10 cellular contexts compared by ENCODE assay signal in genomic region chr7:64667311-64667710, GRCh38. TPM values are rescaled to one million over a fixed set of nuclear protein-coding genes. Genes with fewer than 3 reads are reported as not detected.
DNase-seq lines count a peak whose midpoint lies in the region; ATAC-seq and TF ChIP-seq lines count a peak whose summit lies in the region.
"Had no signal": no experiment of that assay in that cellular context is flagged by ENCODE, and none has a peak within 500 bp of the region (broad histone marks: within the 10 kb centered on the region; RNA-seq: fewer than 3 reads in every experiment).

No MANE protein-coding gene starts in this region.

- H3K27ac ChIP-seq in suprapubic skin, result no peak overlapping the region

- ATAC-seq in T-cell (replicated peaks in 1 of 4), result no peak
- no peak for ATAC-seq in HG03342 (IDR thresholded peaks at IDR 0.05; ENCODE audit: unreplicated experiment)

- TF ChIP-seq CTCF in fibroblast of pulmonary artery (IDR thresholded peaks at IDR 0.05; ENCODE audit: low read length, missing control alignments), result no peak
- no peak for TF ChIP-seq CTCF in suprapubic skin (IDR thresholded peaks at IDR 0.05)

- no peaks in the 10 kb centered on the region for H3K27me3 ChIP-seq in suprapubic skin

- peaks cover 53% of the 10 kb centered on the region for H3K36me3 Mint-ChIP-seq in activated naive CD4-positive, alpha-beta T cell treated with anti-CD3 and anti-CD28 coated beads for 36 hours (ENCODE audit: low read depth)
- H3K36me3 Mint-ChIP-seq in T-cell, result peaks cover 29% of the 10 kb centered on the region

- H3K27ac Mint-ChIP-seq in activated naive CD4-positive, alpha-beta T cell treated with anti-CD3 and anti-CD28 coated beads for 36 hours, result peak overlapping the region; percentile 96
- peak overlapping the region; percentile 85 to 97 for H3K27ac Mint-ChIP-seq in T-cell

- H3K4me3 ChIP-seq in fibroblast of pulmonary artery (replicated peaks; ENCODE audit: low read depth, low read length) (peak overlapping the region; percentile 89), suprapubic skin (peak overlapping the region; percentile 79)

- H3K9me3 Mint-ChIP-seq in activated naive CD4-positive, alpha-beta T cell treated with anti-CD3 and anti-CD28 coated beads for 36 hours, result peaks cover 23% of the 10 kb centered on the region
- H3K9me3 Mint-ChIP-seq in T-cell, result peaks cover under 1 to 6% (median 4%) of the 10 kb centered on the region in 3 donors

- whole genome bisulfite sequencing in suprapubic skin, result 78% methylated on average over 2 of the region's 2 CpGs

- H3K27me3 Mint-ChIP-seq in activated naive CD4-positive, alpha-beta T cell treated with anti-CD3 and anti-CD28 coated beads for 36 hours (ENCODE audit: low read depth), result no peaks in the 10 kb centered on the region
- no peaks in the 10 kb centered on the region for H3K27me3 Mint-ChIP-seq in T-cell

- H3K4me1 ChIP-seq in suprapubic skin, result peaks cover 22% of the 10 kb centered on the region

- POLR2A ChIA-PET in T-cell (lab: Charles Lee), result interaction anchor here (0.8 to 2.0 kb wide), 3 partner anchors 104 to 127 kb away, joined by 3 to 15 read pairs (median 5); partner anchors contain the start of genes ZNF680 (in 2 of the 2) and ZNF138 (in 1 of the 2)

- H3K36me3 ChIP-seq in suprapubic skin, result peaks cover 2% of the 10 kb centered on the region

- TF ChIP-seq EP300 in suprapubic skin (IDR thresholded peaks at IDR 0.05), result no peak

- H3K4me3 Mint-ChIP-seq in activated naive CD4-positive, alpha-beta T cell treated with anti-CD3 and anti-CD28 coated beads for 36 hours, result peak overlapping the region; percentile 95
- H3K4me3 Mint-ChIP-seq in T-cell, result peak overlapping the region; percentile 97 to 98 (median 98)

- CTCF ChIA-PET in activated naive CD4-positive, alpha-beta T cell treated with anti-CD3 and anti-CD28 coated beads for 36 hours (lab: Charles Lee), result interaction anchor here (1.1 kb wide), 1 partner anchor 105 kb away, joined by 3 read pairs; the partner anchor contains the start of gene ZNF680
- CTCF ChIA-PET in T-cell (lab: Charles Lee), result interaction anchor here in 1 of 2 donors (1.1 kb wide), 1 partner anchor 307 kb away, joined by 5 read pairs; no protein-coding TSS in a partner anchor

- H3K9me3 ChIP-seq in suprapubic skin, result no peaks in the 10 kb centered on the region

- DNase-seq in activated naive CD4-positive, alpha-beta T cell treated with anti-CD3 and anti-CD28 coated beads for 36 hours, result no peak
- DNase-seq in activated naive CD4-positive, alpha-beta T cell (lab: John Stamatoyannopoulos, UW), result no peak
- DNase-seq in T-cell (no peak), fibroblast of pulmonary artery (ENCODE audit: low read depth) (no peak), suprapubic skin (ENCODE audit: low spot score in 2 of 2) (no peak), NCI-H510A treated with DMSO at 0.1 percent for 48 hours (lab: John Stamatoyannopoulos, UW) (no peak), NCI-H774 (lab: John Stamatoyannopoulos, UW) (no peak)
- DNase-seq: activated CD4-positive, alpha-beta T cell treated with anti-CD3 and anti-CD28 coated beads, Interleukin-2, amount 50 U/mL, for 1 hour; HCEC 1CT had no signal

- TF ChIP-seq POLR2A in suprapubic skin (IDR thresholded peaks at IDR 0.05), result no peak

- H3K4me1 Mint-ChIP-seq in activated naive CD4-positive, alpha-beta T cell treated with anti-CD3 and anti-CD28 coated beads for 36 hours (ENCODE audit: low read depth), result peaks cover 50% of the 10 kb centered on the region
- peaks cover 61 to 69% (median 68%) of the 10 kb centered on the region in 3 donors for H3K4me1 Mint-ChIP-seq in T-cell

- intact Hi-C loops in activated naive CD4-positive, alpha-beta T cell treated with anti-CD3 and anti-CD28 coated beads for 36 hours (cut with micrococcal nuclease), result loop anchor here (2.0 to 5.0 kb wide), 5 partner anchors 355 to 1205 kb away; partner anchors contain the start of genes VKORC1L1, ZNF736 and ZNF92

RNA-seq across cellular contexts. Expression of gene ZNF107, which starts 1.4 kb away (rescaled TPM):
- 1 to 10 TPM; 7.7 to 8.0 TPM for total RNA-seq in activated naive CD4-positive, alpha-beta T cell treated with anti-CD3 and anti-CD28 coated beads for 36 hours
- total RNA-seq in T-cell (10 to 100 TPM; 15.1 to 22.6 (median 21.2) TPM), suprapubic skin (10 to 100 TPM; 14.4 to 22.8 (median 16.5) TPM)
